8 cellular contexts compared by ENCODE assay signal in the genomic region with DNA sequence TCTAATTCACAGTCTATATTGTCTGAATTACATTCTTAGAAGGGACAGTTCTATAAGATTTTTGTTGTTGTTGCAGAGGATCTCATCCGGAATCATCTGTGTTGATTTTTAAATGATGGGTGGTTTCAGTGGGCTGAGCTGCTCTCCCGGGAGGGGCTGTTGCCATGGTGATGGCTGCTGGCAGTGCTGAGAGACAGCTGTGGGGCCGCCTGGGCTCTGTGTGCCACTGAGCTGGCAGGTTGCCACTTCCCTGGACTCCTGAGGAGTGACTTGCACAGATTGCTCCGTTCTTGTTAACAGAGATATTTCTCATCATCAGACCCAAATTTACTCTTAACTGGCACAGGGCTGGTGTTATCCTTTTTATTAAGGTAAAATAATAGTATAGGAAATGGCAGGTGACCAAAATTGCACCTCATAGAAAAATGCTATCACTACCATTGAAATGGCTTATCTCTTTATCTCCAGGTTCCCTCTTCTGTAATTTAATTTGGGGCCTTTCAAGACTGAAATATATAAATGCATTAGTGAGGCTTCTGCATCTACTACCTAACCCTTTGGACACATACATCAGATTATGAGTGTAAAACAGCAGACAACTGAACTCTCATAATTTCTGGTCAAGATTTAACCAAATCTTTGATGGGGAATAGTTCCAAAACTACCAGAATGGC. TPM values are rescaled to one million over a fixed set of nuclear protein-coding genes. Genes with fewer than 3 reads are reported as not detected.
DNase-seq lines count a peak whose midpoint lies in the region.

No MANE protein-coding gene starts in this region.

- H3K4me1 ChIP-seq in effector memory CD4-positive, alpha-beta T cell (ENCODE audit: control insufficient read depth, insufficient read depth, low read length, poor library complexity, severe bottlenecking) = no peaks in the 10 kb centered on the region

- H3K27ac ChIP-seq in effector memory CD4-positive, alpha-beta T cell (ENCODE audit: insufficient read depth, low read length, poor library complexity, severe bottlenecking) = no peak overlapping the region

- no peaks in the 10 kb centered on the region for H3K27me3 ChIP-seq in effector memory CD4-positive, alpha-beta T cell (replicated peaks; ENCODE audit: control insufficient read depth, insufficient read depth, low read length, poor library complexity, severe bottlenecking)

- no peaks in the 10 kb centered on the region for H3K36me3 ChIP-seq in effector memory CD4-positive, alpha-beta T cell (ENCODE audit: control insufficient read depth, insufficient read depth, low read length)

- H3K9me3 Mint-ChIP-seq in T-helper 2 cell treated with Interferon-gamma antibody and Interleukin-4, amounts not matched to agents 5 μg/mL and 100 μg/mL, for 36 hours = no peaks in the 10 kb centered on the region

- DNase-seq in HT-29 (ENCODE audit: low spot score) (peak; percentile 14), NCI-H748 treated with DMSO at 0.1 percent for 48 hours (lab: John Stamatoyannopoulos, UW) (peak; percentile 51), globus pallidus (ENCODE audit: low spot score) (peak; percentile 96), smooth muscle cell of the brain vasculature (ENCODE audit: low read depth, low spot score) (peak; percentile 52), T-helper 9 cell (no peak)
- DNase-seq in T-helper 2 cell treated with Interferon-gamma antibody and Interleukin-4, amounts not matched to agents 5 μg/mL and 100 μg/mL, for 36 hours (ENCODE audit: low spot score) = no peak
- no peak for DNase-seq in central memory CD4-positive, alpha-beta T cell
- DNase-seq in effector memory CD4-positive, alpha-beta T cell = no peak

- no peaks in the 10 kb centered on the region for H3K36me3 Mint-ChIP-seq in T-helper 2 cell treated with Interferon-gamma antibody and Interleukin-4, amounts not matched to agents 5 μg/mL and 100 μg/mL, for 36 hours (ENCODE audit: low read depth)

- H3K27me3 Mint-ChIP-seq in T-helper 2 cell treated with Interferon-gamma antibody and Interleukin-4, amounts not matched to agents 5 μg/mL and 100 μg/mL, for 36 hours (ENCODE audit: low read depth) = peaks cover 5% of the 10 kb centered on the region

- H3K4me3 Mint-ChIP-seq in T-helper 2 cell treated with Interferon-gamma antibody and Interleukin-4, amounts not matched to agents 5 μg/mL and 100 μg/mL, for 36 hours = no peak overlapping the region

- no peak overlapping the region for H3K4me3 ChIP-seq in effector memory CD4-positive, alpha-beta T cell (ENCODE audit: insufficient read depth, low read depth, low read length, poor library complexity, severe bottlenecking)

- no peak overlapping the region for H3K27ac Mint-ChIP-seq in T-helper 2 cell treated with Interferon-gamma antibody and Interleukin-4, amounts not matched to agents 5 μg/mL and 100 μg/mL, for 36 hours

- no peaks in the 10 kb centered on the region for H3K9me3 ChIP-seq in effector memory CD4-positive, alpha-beta T cell (ENCODE audit: control insufficient read depth, low read length)

- H3K4me1 Mint-ChIP-seq in T-helper 2 cell treated with Interferon-gamma antibody and Interleukin-4, amounts not matched to agents 5 μg/mL and 100 μg/mL, for 36 hours (ENCODE audit: low read depth) = no peaks in the 10 kb centered on the region

RNA-seq across cellular contexts. Expression of a gene that starts 56.6 kb away (rescaled TPM):
- total RNA-seq in HT-29 (2014; rRNA removed; shearing (Covaris generic)) = 1.9 and 4.8 TPM in 2 replicates

RNA-seq across cellular contexts. Expression of a gene that starts 56.7 kb away (rescaled TPM):
- total RNA-seq in HT-29 (2014; rRNA removed; shearing (Covaris generic)) = 4.5 and 6.5 TPM in 2 replicates

Comparison
In these comparisons a context has a peak if more than half of its experiments do, and no peak if none do; other contexts are left out.
1. DNase-seq: peak in HT-29 (single experiment), NCI-H748 treated with DMSO at 0.1 percent for 48 hours (single experiment), globus pallidus (single experiment) and smooth muscle cell of the brain vasculature (single experiment); none in T-helper 9 cell (single experiment), T-helper 2 cell treated with Interferon-gamma antibody and Interleukin-4, amounts not matched to agents 5 μg/mL and 100 μg/mL, for 36 hours (single experiment), central memory CD4-positive, alpha-beta T cell (single experiment) and effector memory CD4-positive, alpha-beta T cell (0 of 3).